15 cellular contexts compared by ENCODE assay signal in genomic region chr20:21262812-21263211, GRCh38.
"Had no signal": no experiment of that assay in that cellular context is flagged by ENCODE, and none has a peak within 500 bp of the region (broad histone marks: within the 10 kb centered on the region; RNA-seq: fewer than 3 reads in every experiment).

No MANE protein-coding gene starts in this region.

- H3K4me3 ChIP-seq: psoas muscle had no signal

- ATAC-seq: activated naive CD4-positive, alpha-beta T cell treated with anti-CD3 and anti-CD28 coated beads, Interleukin-2, amount 50 U/mL, for 72 hours; psoas muscle; sciatic nerve had no signal

- DNase-seq: activated effector memory CD4-positive, alpha-beta T cell treated with Interleukin-2 at 50 U/mL for 16 hours; activated T-cell treated with anti-CD3 and anti-CD28 coated beads, Interleukin-2, amount 50 U/mL, for 1 hour; brain microvascular endothelial cell; cerebellar nuclear complex; dermis blood vessel endothelial cell; erythroblast; foreskin fibroblast; immature natural killer cell; mesenchymal stem cell; nephron progenitor cell; psoas muscle; stimulated activated CD4-positive, alpha-beta T cell treated with anti-CD3 and anti-CD28 coated beads, Interleukin-2, amount 100 ng/mL, for 24 hours; stimulated activated naive CD4-positive, alpha-beta T cell had no signal
